Comparison of ENCODE assay signal across 8 cellular contexts in the genomic region with DNA sequence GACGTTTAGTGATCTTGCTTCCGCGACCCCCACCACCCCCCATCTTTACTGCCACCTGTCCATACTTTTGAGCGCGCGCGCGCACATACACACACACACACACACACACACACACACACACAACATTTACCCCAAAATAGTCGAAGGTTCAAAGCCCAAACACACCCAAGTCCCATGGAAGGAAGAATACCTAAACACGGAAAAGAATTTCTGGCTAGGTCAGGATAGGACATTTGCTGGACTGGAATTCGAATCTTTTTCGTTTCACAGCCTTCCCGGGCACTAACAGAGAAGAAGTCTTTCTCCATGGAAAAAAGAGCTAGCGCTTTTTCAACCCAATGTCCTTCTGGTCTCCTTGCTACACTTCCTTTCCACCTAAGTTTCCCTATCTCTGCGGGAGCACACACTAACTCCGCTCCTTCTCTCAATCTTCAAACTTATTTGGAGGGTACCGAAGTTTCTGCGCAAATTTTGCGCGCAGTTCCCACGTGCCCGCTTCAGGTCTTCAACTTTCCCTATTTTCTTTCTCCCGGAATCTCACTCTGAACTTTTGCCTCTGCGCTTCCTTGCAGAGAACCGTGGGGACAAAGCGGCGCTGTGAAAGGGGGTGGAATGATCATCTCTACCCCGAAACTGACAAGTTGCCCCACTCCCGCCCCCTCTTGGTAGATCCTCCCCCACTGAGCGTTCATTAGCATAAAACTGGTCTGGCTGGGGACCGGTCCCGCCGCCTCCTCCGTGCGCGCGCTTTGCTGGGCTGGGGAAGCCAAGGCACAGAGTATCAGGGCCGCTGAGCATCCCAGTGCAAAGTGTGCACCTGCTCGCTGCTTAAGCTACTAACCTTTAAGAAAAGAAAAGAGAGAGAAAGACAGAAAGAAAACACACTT. TPM values are rescaled to one million over a fixed set of nuclear protein-coding genes. Genes with fewer than 3 reads are reported as not detected.
A peak's percentile ranks its signal among the peaks of the same experiment; 100 is the strongest.
DNase-seq lines count a peak whose midpoint lies in the region; ATAC-seq and TF ChIP-seq lines count a peak whose summit lies in the region.

No MANE protein-coding gene starts in this region.

- H3K27ac Mint-ChIP-seq in T-cell: no peak overlapping the region
- H3K27ac Mint-ChIP-seq in nephron progenitor cell: peak overlapping the region; percentile 97

- WGBS in esophagus squamous epithelium, 2 donors: 8 to 12% methylated on average over 32 to 33 of the region's 39 CpGs

- H3K9me3 Mint-ChIP-seq in T-cell (no peaks in the 10 kb centered on the region), nephron progenitor cell (no peaks in the 10 kb centered on the region)

- H3K4me1 Mint-ChIP-seq in T-cell (peaks cover 24 to 31% (median 28%) of the 10 kb centered on the region in 3 donors), nephron progenitor cell (peaks cover 52% of the 10 kb centered on the region)

- H3K27ac ChIP-seq in esophagus squamous epithelium: peak overlapping the region in 3 of 4 donors; percentile 19 to 83 (median 61)

- TF ChIP-seq POLR2A in esophagus squamous epithelium (IDR thresholded peaks at IDR 0.05): no peak

- intact Hi-C loops in esophagus squamous epithelium (cut with DNase I): no loop called here

- H3K9me3 ChIP-seq in esophagus squamous epithelium: no peaks in the 10 kb centered on the region

- H3K27me3 Mint-ChIP-seq in T-cell: peaks cover 25 to 44% of the 10 kb centered on the region in 2 donors
- H3K27me3 Mint-ChIP-seq in nephron progenitor cell (ENCODE audit: low read depth, poor library complexity): no peaks in the 10 kb centered on the region

- peak in 2 of 4 experiments; percentile 40 to 66 for ATAC-seq in T-cell (replicated peaks in 1 of 4)
- ATAC-seq in HG02981 (IDR thresholded peaks at IDR 0.05; ENCODE audit: unreplicated experiment): no peak
- no peak for ATAC-seq in HG02852 (IDR thresholded peaks at IDR 0.05; ENCODE audit: unreplicated experiment)

- no peak for TF ChIP-seq CTCF in esophagus squamous epithelium (IDR thresholded peaks at IDR 0.05)
- no peak for TF ChIP-seq CTCF in nephron progenitor cell (IDR thresholded peaks at IDR 0.05)

- CTCF ChIA-PET in T-cell (lab: Charles Lee): no interaction called here

- H3K36me3 Mint-ChIP-seq in T-cell (no peaks in the 10 kb centered on the region), nephron progenitor cell (ENCODE audit: low read depth) (no peaks in the 10 kb centered on the region)

- H3K4me3 Mint-ChIP-seq in T-cell (peak overlapping the region; percentile 78 to 86 (median 80)), nephron progenitor cell (peak overlapping the region; percentile 96)

- peaks cover 9 to 33% (median 12%) of the 10 kb centered on the region in 3 donors for H3K4me1 ChIP-seq in esophagus squamous epithelium

- POLR2A ChIA-PET in T-cell (lab: Charles Lee): no interaction called here

- peaks cover 0 to 65% (median 9%) of the 10 kb centered on the region in 4 donors for H3K27me3 ChIP-seq in esophagus squamous epithelium

- H3K36me3 ChIP-seq in esophagus squamous epithelium: no peaks in the 10 kb centered on the region

- H3K4me3 ChIP-seq in esophagus squamous epithelium: peak overlapping the region; percentile 39 to 74 (median 56)

- peak; percentile 18 for DNase-seq in activated CD4-positive, alpha-beta T cell treated with anti-CD3 and anti-CD28 coated beads for 48 hours
- no peak for DNase-seq in activated CD4-positive, alpha-beta T cell treated with anti-CD3 and anti-CD28 coated beads, Interleukin-2, amount 50 U/mL, for 48 hours
- DNase-seq in T-cell: peak in 5 of 34 experiments; percentile 11 to 38 (median 23)
- peak; percentile 2 for DNase-seq in esophagus squamous epithelium (lab: John Stamatoyannopoulos, UW)
- DNase-seq in nephron progenitor cell: peak; percentile 70
- DNase-seq in hepatic stellate cell (ENCODE audit: low spot score): no peak

RNA-seq across cellular contexts. Expression of a gene that starts 2.7 kb away (rescaled TPM):
- total RNA-seq in T-cell (1 to 10 TPM in 1 of 5 donors, under 1 TPM in 4; 0.13 to 1.2 (median 0.23) TPM), esophagus squamous epithelium (1 to 10 TPM in 2 of 4 donors, under 1 TPM in 2; 0.08 to 2.3 (median 0.71) TPM)

Comparison
In these comparisons a context has a peak if more than half of its experiments do, and no peak if none do; other contexts are left out.
1. DNase-seq: peak in activated CD4-positive, alpha-beta T cell treated with anti-CD3 and anti-CD28 coated beads for 48 hours (single experiment), esophagus squamous epithelium (single experiment) and nephron progenitor cell (single experiment); none in activated CD4-positive, alpha-beta T cell treated with anti-CD3 and anti-CD28 coated beads, Interleukin-2, amount 50 U/mL, for 48 hours (0 of 2) and hepatic stellate cell (single experiment).